In genomic region chr9:71781391-71781790, GRCh38 we compare ENCODE assay signal across 12 cellular contexts. TPM values are rescaled to one million over a fixed set of nuclear protein-coding genes. Genes with fewer than 3 reads are reported as not detected.
DNase-seq lines count a peak whose midpoint lies in the region; ATAC-seq and FAIRE-seq lines count a peak whose summit lies in the region.
"Had no signal": no experiment of that assay in that cellular context is flagged by ENCODE, and none has a peak within 500 bp of the region (broad histone marks: within the 10 kb centered on the region; RNA-seq: fewer than 3 reads in every experiment).

No MANE protein-coding gene starts in this region.

- H3K9me3 Mint-ChIP-seq in activated naive CD4-positive, alpha-beta T cell treated with anti-CD3 and anti-CD28 coated beads, Interleukin-2, amount 50 U/mL, for 72 hours = peaks cover 0 to 6% of the 10 kb centered on the region in 2 donors

- peak; percentile 31 for ATAC-seq in GM19468 (IDR thresholded peaks at IDR 0.05; ENCODE audit: extremely low read depth, unreplicated experiment)
- peak; percentile 67 for ATAC-seq in HG03066 (IDR thresholded peaks at IDR 0.05; ENCODE audit: low read depth, unreplicated experiment)
- peak; percentile 9 to 50 for ATAC-seq in activated naive CD4-positive, alpha-beta T cell treated with anti-CD3 and anti-CD28 coated beads, Interleukin-2, amount 50 U/mL, for 72 hours

- H3K27ac Mint-ChIP-seq in activated naive CD4-positive, alpha-beta T cell treated with anti-CD3 and anti-CD28 coated beads, Interleukin-2, amount 50 U/mL, for 72 hours = peak overlapping the region; percentile 95 to 96

- DNase-seq in GM18507 (ENCODE audit: extremely low spot score, insufficient read length, low read depth) (no peak), anterior cingulate cortex (lab: John Stamatoyannopoulos, UW) (no peak), cerebellar cortex (ENCODE audit: low spot score) (no peak), hypothalamus (lab: John Stamatoyannopoulos, UW) (no peak), cerebellum (ENCODE audit: low spot score) (no peak)
- no peak for DNase-seq in activated naive CD4-positive, alpha-beta T cell treated with anti-CD3 and anti-CD28 coated beads, Interleukin-2, amount 50 U/mL, for 72 hours (ENCODE audit: low spot score in 2 of 2)
- DNase-seq: GM23248; head of caudate nucleus; stimulated activated CD4-positive, alpha-beta T cell treated with anti-CD3 and anti-CD28 coated beads, Interleukin-1b, Interleukin-23, amount 100 ng/mL, for 48 hours had no signal

- H3K36me3 Mint-ChIP-seq in activated naive CD4-positive, alpha-beta T cell treated with anti-CD3 and anti-CD28 coated beads, Interleukin-2, amount 50 U/mL, for 72 hours = peaks cover 5 to 6% of the 10 kb centered on the region in 2 donors

- FAIRE-seq in GM18507 (lab: Jason Lieb, UNC) = peak; percentile 79
- FAIRE-seq: urothelium cell line had no signal

RNA-seq across cellular contexts. Expression of gene CEMIP2, which starts 13.1 kb away (rescaled TPM):
- total RNA-seq in activated naive CD4-positive, alpha-beta T cell treated with anti-CD3 and anti-CD28 coated beads, Interleukin-2, amount 50 U/mL, for 72 hours = 10 to 100 TPM; 48.8 to 66.5 TPM
- 43.7 TPM for total RNA-seq in cerebellum
